ENCODE assay signal across 8 cellular contexts in the genomic region with DNA sequence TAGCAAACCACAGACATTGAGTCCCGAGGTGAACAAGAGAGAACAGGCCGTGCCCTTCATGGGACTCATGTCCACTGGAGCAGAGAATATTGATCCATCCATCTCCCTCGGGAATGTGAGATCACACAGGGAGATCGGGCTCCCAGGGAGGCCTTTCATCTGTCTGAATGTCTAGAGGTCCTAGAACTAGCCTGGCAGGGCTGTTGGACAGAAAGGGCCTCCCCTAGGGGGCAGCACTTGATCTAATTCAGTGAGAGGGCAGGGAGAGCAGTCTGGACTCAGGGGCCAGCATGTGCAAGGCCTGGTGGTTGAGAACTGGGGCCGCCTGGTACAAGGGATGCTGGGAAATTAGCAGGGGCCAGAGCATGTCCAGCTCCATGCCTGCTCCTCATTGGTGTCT. TPM values are rescaled to one million over a fixed set of nuclear protein-coding genes. Genes with fewer than 3 reads are reported as not detected.
DNase-seq lines count a peak whose midpoint lies in the region; TF ChIP-seq lines count a peak whose summit lies in the region.

No MANE protein-coding gene starts in this region.

- TF ChIP-seq CTCF in fibroblast of villous mesenchyme (IDR thresholded peaks at IDR 0.05; ENCODE audit: insufficient read depth, low read depth, low read length), result peak; percentile 71

- H3K4me3 ChIP-seq in fibroblast of villous mesenchyme (ENCODE audit: low read depth, low read length), result no peak overlapping the region

- peak; percentile 23 for DNase-seq in NK-92 treated with Interleukin-12 subunit alpha and Interleukin-12 subunit beta, amount 100 ng/mL, for 24 hours (lab: John Stamatoyannopoulos, UW)
- DNase-seq in NK-92 (lab: John Stamatoyannopoulos, UW; ENCODE audit: unreplicated experiment) (no peak), MV-4-11 (lab: John Stamatoyannopoulos, UW) (peak; percentile 52), fibroblast of villous mesenchyme (ENCODE audit: low read depth) (peak; percentile 47), Ammon's horn (ENCODE audit: low spot score) (no peak), NCI-H2029 treated with DMSO at 0.1 percent for 48 hours (lab: John Stamatoyannopoulos, UW) (no peak)
- peak; percentile 68 to 75 for DNase-seq in activated CD4-positive, alpha-beta T cell treated with anti-CD3 and anti-CD28 coated beads, Interleukin-2, amount 50 U/mL, for 48 hours
- DNase-seq in stimulated activated naive CD4-positive, alpha-beta T cell treated with Interleukin-2 at 50 U/mL for 16 hours (lab: John Stamatoyannopoulos, UW), result peak; percentile 29

RNA-seq across cellular contexts. Expression of gene RUVBL2, which starts 4.3 kb away (rescaled TPM):
- total RNA-seq in fibroblast of villous mesenchyme, result 162 and 176 TPM in 2 replicates

RNA-seq across cellular contexts. Expression of gene GYS1, which starts 4.9 kb away (rescaled TPM):
- 39.6 and 43.2 TPM in 2 replicates for total RNA-seq in fibroblast of villous mesenchyme

RNA-seq across cellular contexts. Expression of gene LHB, which starts 18.9 kb away (rescaled TPM):
- 0.32 TPM in 1 of 2 replicates, not detected in the other for total RNA-seq in fibroblast of villous mesenchyme

RNA-seq across cellular contexts. Expression of gene CGB3, which starts 26.2 kb away (rescaled TPM):
- not detected in 2 replicates for total RNA-seq in fibroblast of villous mesenchyme

RNA-seq across cellular contexts. Expression of gene FTL, which starts 32.9 kb away (rescaled TPM):
- total RNA-seq in fibroblast of villous mesenchyme, result 2,928 and 4,150 TPM in 2 replicates

Comparison
In these comparisons a context has a peak if more than half of its experiments do, and no peak if none do; other contexts are left out.
1. DNase-seq: peak in NK-92 treated with Interleukin-12 subunit alpha and Interleukin-12 subunit beta, amount 100 ng/mL, for 24 hours (single experiment), MV-4-11 (single experiment), activated CD4-positive, alpha-beta T cell treated with anti-CD3 and anti-CD28 coated beads, Interleukin-2, amount 50 U/mL, for 48 hours (2 of 2), fibroblast of villous mesenchyme (single experiment) and stimulated activated naive CD4-positive, alpha-beta T cell treated with Interleukin-2 at 50 U/mL for 16 hours (single experiment); none in NK-92 (single experiment), Ammon's horn (single experiment) and NCI-H2029 treated with DMSO at 0.1 percent for 48 hours (single experiment).